17 cellular contexts compared by ENCODE assay signal in genomic region chr9:90665072-90665471, GRCh38. TPM values are rescaled to one million over a fixed set of nuclear protein-coding genes. Genes with fewer than 3 reads are reported as not detected.
DNase-seq lines count a peak whose midpoint lies in the region; ATAC-seq and TF ChIP-seq lines count a peak whose summit lies in the region.
"Had no signal": no experiment of that assay in that cellular context is flagged by ENCODE, and none has a peak within 500 bp of the region (broad histone marks: within the 10 kb centered on the region; RNA-seq: fewer than 3 reads in every experiment).

No MANE protein-coding gene starts in this region.

- H3K27ac ChIP-seq in endodermal cell (ENCODE audit: low read depth, low read length): no peak overlapping the region
- H3K27ac ChIP-seq: KMS-11 had no signal

- no peaks in the 10 kb centered on the region for H3K36me3 ChIP-seq in endodermal cell (ENCODE audit: control insufficient read depth, insufficient read depth, low read length)
- H3K36me3 ChIP-seq: BE2C had no signal

- H3K36me3 Mint-ChIP-seq in endodermal cell (ENCODE audit: low read depth) (no peaks in the 10 kb centered on the region), nephron progenitor cell (ENCODE audit: low read depth) (no peaks in the 10 kb centered on the region)
- H3K36me3 Mint-ChIP-seq: CD8-positive, alpha-beta memory T cell had no signal

- TF ChIP-seq CTCF in GM12864 (IDR thresholded peaks at IDR 0.05; ENCODE audit: low read depth, low read length, missing control alignments): peak; percentile 17
- TF ChIP-seq CTCF in endodermal cell (conservative IDR thresholded peaks at IDR 0.05): peak; percentile 72
- TF ChIP-seq CTCF in nephron progenitor cell (IDR thresholded peaks at IDR 0.05): no peak

- H3K9me3 Mint-ChIP-seq in endodermal cell (no peaks in the 10 kb centered on the region), nephron progenitor cell (peaks cover 27% of the 10 kb centered on the region)

- H3K4me3 ChIP-seq in GM12864 (ENCODE audit: low read depth, low read length) (no peak overlapping the region), endodermal cell (ENCODE audit: low read length) (no peak overlapping the region)

- no peak overlapping the region for H3K4me3 Mint-ChIP-seq in endodermal cell
- no peak overlapping the region for H3K4me3 Mint-ChIP-seq in nephron progenitor cell
- H3K4me3 Mint-ChIP-seq: CD8-positive, alpha-beta memory T cell had no signal

- ATAC-seq in GM18858 (IDR thresholded peaks at IDR 0.05; ENCODE audit: unreplicated experiment): no peak

- no peaks in the 10 kb centered on the region for H3K4me1 Mint-ChIP-seq in endodermal cell
- no peaks in the 10 kb centered on the region for H3K4me1 Mint-ChIP-seq in nephron progenitor cell
- H3K4me1 Mint-ChIP-seq: CD8-positive, alpha-beta memory T cell had no signal

- no peaks in the 10 kb centered on the region for H3K9me3 ChIP-seq in endodermal cell (ENCODE audit: control insufficient read depth, low read length)
- H3K9me3 ChIP-seq: BE2C, SK-N-SH had no signal

- WGBS in endodermal cell (ENCODE audit: insufficient coverage in 1 of 2, insufficient read length in 1 of 2), 2 experiments: 68% methylated on average over 4 of the region's 4 CpGs; no CpG with 5 or more reads in 1 of the 2 experiments

- peak; percentile 66 for TF ChIP-seq RAD21 in Ishikawa (IDR thresholded peaks at IDR 0.05; ENCODE audit: low read depth)

- H3K27me3 Mint-ChIP-seq in endodermal cell (ENCODE audit: insufficient read depth) (peaks cover 6% of the 10 kb centered on the region), nephron progenitor cell (ENCODE audit: low read depth, poor library complexity) (no peaks in the 10 kb centered on the region)

- H3K27me3 ChIP-seq in endodermal cell (ENCODE audit: control insufficient read depth, insufficient read depth, low read length, poor library complexity, severe bottlenecking): no peaks in the 10 kb centered on the region

- no peak overlapping the region for H3K9ac ChIP-seq in endodermal cell (ENCODE audit: extremely low read depth, low read length, poor library complexity, severe bottlenecking)
- H3K9ac ChIP-seq: KMS-11, SK-N-SH had no signal

- TF ChIP-seq EP300 in Ishikawa (IDR thresholded peaks at IDR 0.05; ENCODE audit: borderline replicate concordance): no peak

- H3K27ac Mint-ChIP-seq in endodermal cell (no peak overlapping the region), nephron progenitor cell (no peak overlapping the region)
- H3K27ac Mint-ChIP-seq: CD8-positive, alpha-beta memory T cell had no signal

- no peak for DNase-seq in GM12864 (ENCODE audit: low read depth)
- peak; percentile 82 for DNase-seq in endodermal cell
- peak; percentile 3 for DNase-seq in nephron progenitor cell
- no peak for DNase-seq in cerebellar nuclear complex (lab: John Stamatoyannopoulos, UW)
- no peak for DNase-seq in GOT3 (lab: John Stamatoyannopoulos, UW)
- DNase-seq: BE2C; CD8-positive, alpha-beta memory T cell; EL; MM.1S; NCI-H1105 treated with DMSO at 0.1 percent for 48 hours; NCI-H2029 treated with DMSO at 0.1 percent for 48 hours; NCI-H524 treated with DMSO at 0.1 percent for 48 hours; SK-N-SH; T-helper 1 cell had no signal

- no peaks in the 10 kb centered on the region for H3K4me1 ChIP-seq in endodermal cell (ENCODE audit: control insufficient read depth, insufficient read depth, low read length)
- H3K4me1 ChIP-seq: BE2C had no signal

TF ChIP-seq in Ishikawa, 13 proteins besides CTCF, POLR2A, EP300 and RAD21:
- no peak for TF ChIP-seq REST (IDR thresholded peaks at IDR 0.05; ENCODE audit: low read depth)
- TF ChIP-seq ZBTB7A (IDR thresholded peaks at IDR 0.05; ENCODE audit: low read depth): no peak
- TF ChIP-seq YY1 (IDR thresholded peaks at IDR 0.05; ENCODE audit: low read depth): no peak
- no peak for TF ChIP-seq MAX (IDR thresholded peaks at IDR 0.05)
- TF ChIP-seq TEAD4 (IDR thresholded peaks at IDR 0.05): no peak
- no peak for TF ChIP-seq CEBPB (IDR thresholded peaks at IDR 0.05)
TF ChIP-seq in Ishikawa: peak in this region for 0.

RNA-seq across cellular contexts. Expression of gene DIRAS2, which starts 22.4 kb away (rescaled TPM):
- total RNA-seq in endodermal cell: under 1 TPM in 1 of 2 donors, not detected in 1; 0.07 TPM
- 1.1 TPM for polyA plus RNA-seq in endodermal cell (2013, experiment 1 of 2)
- 1.7 TPM for polyA plus RNA-seq in endodermal cell (2013, experiment 2 of 2)
- total RNA-seq: CD8-positive, alpha-beta memory T cell had no signal
- polyA plus RNA-seq: CD8-positive, alpha-beta memory T cell; SK-N-SH had no signal

Comparison
In these comparisons a context has a peak if more than half of its experiments do, and no peak if none do; other contexts are left out.
1. DNase-seq: peak in endodermal cell (single experiment) and nephron progenitor cell (single experiment); none in GM12864 (single experiment), cerebellar nuclear complex (0 of 2) and GOT3 (single experiment).